ENCODE assay signal across 19 cellular contexts in genomic region chr5:121399879-121400278, GRCh38.
DNase-seq lines count a peak whose midpoint lies in the region; ATAC-seq and TF ChIP-seq lines count a peak whose summit lies in the region.
"Had no signal": no experiment of that assay in that cellular context is flagged by ENCODE, and none has a peak within 500 bp of the region (broad histone marks: within the 10 kb centered on the region; RNA-seq: fewer than 3 reads in every experiment).

No MANE protein-coding gene starts in this region.

- POLR2A ChIA-PET in RWPE1 (lab: Yijun Ruan, JAX; ENCODE audit: low non-redundant PET), result no interaction called here
- POLR2A ChIA-PET in CD4-positive, alpha-beta T cell (lab: Charles Lee), result no interaction called here

- H3K4me1 Mint-ChIP-seq in CD4-positive, alpha-beta T cell (ENCODE audit: low read depth), result no peaks in the 10 kb centered on the region
- H3K4me1 Mint-ChIP-seq: stimulated activated naive B cell treated with anti-CD40 and anti-IgM and Interleukin-4, amounts not matched to agents 10 μg/mL and 1 μg/mL and 100 μg/mL, for 72 hours had no signal

- H3K27ac Mint-ChIP-seq in CD4-positive, alpha-beta T cell, result no peak overlapping the region
- H3K27ac Mint-ChIP-seq: stimulated activated naive B cell treated with anti-CD40 and anti-IgM and Interleukin-4, amounts not matched to agents 10 μg/mL and 1 μg/mL and 100 μg/mL, for 72 hours had no signal

- intact Hi-C loops in CD4-positive, alpha-beta T cell (cut with DNase I, micrococcal nuclease), result no loop called here

- H3K9me3 Mint-ChIP-seq in CD4-positive, alpha-beta T cell, result peaks cover 5% of the 10 kb centered on the region

- no peaks in the 10 kb centered on the region for H3K9me3 ChIP-seq in CD4-positive, alpha-beta T cell (ENCODE audit: control insufficient read depth, low read length)
- H3K9me3 ChIP-seq: gastroesophageal sphincter, prostate gland had no signal

- no peak overlapping the region for H3K4me3 Mint-ChIP-seq in CD4-positive, alpha-beta T cell
- H3K4me3 Mint-ChIP-seq: stimulated activated naive B cell treated with anti-CD40 and anti-IgM and Interleukin-4, amounts not matched to agents 10 μg/mL and 1 μg/mL and 100 μg/mL, for 72 hours had no signal

- DNase-seq in NCI-H2081 treated with DMSO at 0.1 percent for 48 hours (lab: John Stamatoyannopoulos, UW) (no peak), RWPE1 (ENCODE audit: low spot score) (no peak), ecto neural progenitor cell (ENCODE audit: low spot score) (no peak)
- no peak for DNase-seq in CD4-positive, alpha-beta T cell
- DNase-seq: activated gamma-delta T cell treated with Interleukin-2 at 50 U/mL for 16 hours; DMS53; effector memory CD4-positive, alpha-beta T cell; NCI-H1436 treated with DMSO at 0.1 percent for 48 hours; NCI-H774; SIG-M5; stimulated activated CD4-positive, alpha-beta T cell treated with anti-CD3 and anti-CD28 coated beads, Interleukin-4, amount 100 ng/mL, for 1 hour; stimulated activated naive B cell treated with anti-CD40 and anti-IgM and Interleukin-4, amounts not matched to agents 10 μg/mL and 1 μg/mL and 100 μg/mL, for 72 hours had no signal

- no peak overlapping the region for H3K27ac ChIP-seq in RWPE1
- no peak overlapping the region for H3K27ac ChIP-seq in CD4-positive, alpha-beta T cell (ENCODE audit: low read depth, low read length)
- H3K27ac ChIP-seq: gastroesophageal sphincter, prostate gland had no signal

- ATAC-seq in GM18502 (IDR thresholded peaks at IDR 0.05; ENCODE audit: poor library complexity, unreplicated experiment), result peak; percentile 90
- peak; percentile 80 for ATAC-seq in GM21390 (IDR thresholded peaks at IDR 0.05; ENCODE audit: unreplicated experiment)
- ATAC-seq in HG02938 (IDR thresholded peaks at IDR 0.05; ENCODE audit: unreplicated experiment), result peak; percentile 79
- peak; percentile 79 for ATAC-seq in HG03520 (IDR thresholded peaks at IDR 0.05; ENCODE audit: unreplicated experiment)
- ATAC-seq in CD4-positive, alpha-beta T cell (ENCODE audit: poor library complexity), result no peak
- ATAC-seq: gastroesophageal sphincter; K562; stimulated activated naive B cell treated with anti-CD40 and anti-IgM and Interleukin-4, amounts not matched to agents 10 μg/mL and 1 μg/mL and 100 μg/mL, for 72 hours had no signal

- H3K27me3 Mint-ChIP-seq in CD4-positive, alpha-beta T cell, result no peaks in the 10 kb centered on the region
- H3K27me3 Mint-ChIP-seq: stimulated activated naive B cell treated with anti-CD40 and anti-IgM and Interleukin-4, amounts not matched to agents 10 μg/mL and 1 μg/mL and 100 μg/mL, for 72 hours had no signal

- H3K27me3 ChIP-seq in CD4-positive, alpha-beta T cell (ENCODE audit: control insufficient read depth, insufficient read depth, low read length), result no peaks in the 10 kb centered on the region
- H3K27me3 ChIP-seq: gastroesophageal sphincter had no signal

- no peak for TF ChIP-seq CTCF in RWPE1 (conservative IDR thresholded peaks at IDR 0.05; ENCODE audit: low read depth)
- no peak for TF ChIP-seq CTCF in CD4-positive, alpha-beta T cell (IDR thresholded peaks at IDR 0.05)

- CTCF ChIA-PET in RWPE1 (lab: Yijun Ruan, JAX), result interaction anchor here (0.6 to 1.1 kb wide), 2 partner anchors 23 to 142 kb away, joined by 3 read pairs; no protein-coding TSS in a partner anchor
- CTCF ChIA-PET in CD4-positive, alpha-beta T cell (lab: Charles Lee), result no interaction called here

- no peaks in the 10 kb centered on the region for H3K36me3 Mint-ChIP-seq in CD4-positive, alpha-beta T cell (ENCODE audit: low read depth)
- H3K36me3 Mint-ChIP-seq: stimulated activated naive B cell treated with anti-CD40 and anti-IgM and Interleukin-4, amounts not matched to agents 10 μg/mL and 1 μg/mL and 100 μg/mL, for 72 hours had no signal
